Comparison of ENCODE assay signal across 11 cellular contexts in the genomic region with DNA sequence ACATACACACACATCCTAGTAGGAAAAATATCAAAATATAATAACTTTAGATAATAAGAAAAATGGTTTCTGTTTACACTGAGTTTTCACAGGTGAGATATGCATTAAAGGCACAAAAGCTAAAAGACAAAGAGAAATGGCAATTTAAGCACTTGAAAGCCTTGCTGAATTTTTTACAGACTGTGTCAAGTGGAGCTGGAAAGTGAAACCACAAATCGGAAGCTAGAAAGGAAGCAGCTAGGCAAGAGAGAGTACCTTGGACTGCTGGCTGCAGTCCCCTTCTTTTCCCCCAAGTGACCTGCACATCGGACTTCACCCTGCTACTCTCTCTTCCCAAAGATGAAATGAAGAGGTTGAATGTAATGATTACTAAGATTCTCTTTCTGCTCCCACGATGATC.
DNase-seq lines count a peak whose midpoint lies in the region; ATAC-seq lines count a peak whose summit lies in the region.
"Had no signal": no experiment of that assay in that cellular context is flagged by ENCODE, and none has a peak within 500 bp of the region (broad histone marks: within the 10 kb centered on the region; RNA-seq: fewer than 3 reads in every experiment).

No MANE protein-coding gene starts in this region.

- H3K9me3 Mint-ChIP-seq in stimulated activated naive CD8-positive, alpha-beta T cell treated with anti-CD3 and anti-CD28 coated beads, Interleukin-15, amount 100 ng/mL, for 72 hours = no peaks in the 10 kb centered on the region
- H3K9me3 Mint-ChIP-seq: mesothelial cell of epicardium had no signal

- H3K4me1 Mint-ChIP-seq in stimulated activated naive CD8-positive, alpha-beta T cell treated with anti-CD3 and anti-CD28 coated beads, Interleukin-15, amount 100 ng/mL, for 72 hours = peaks cover 9% of the 10 kb centered on the region
- H3K4me1 Mint-ChIP-seq: mesothelial cell of epicardium had no signal

- DNase-seq in NCI-H345 (lab: John Stamatoyannopoulos, UW) (peak; percentile 1), NCI-H345 treated with DMSO at 0.1 percent for 48 hours (lab: John Stamatoyannopoulos, UW; ENCODE audit: unreplicated experiment) (no peak), astrocyte of the hippocampus (ENCODE audit: low read depth, low spot score) (peak; percentile 48), iris pigment epithelial cell (ENCODE audit: low read depth) (peak; percentile 66), NCI-H524 treated with DMSO at 0.1 percent for 48 hours (lab: John Stamatoyannopoulos, UW) (no peak)
- DNase-seq in stimulated activated naive CD8-positive, alpha-beta T cell treated with anti-CD3 and anti-CD28 coated beads, Interleukin-15, amount 100 ng/mL, for 72 hours = no peak
- no peak for DNase-seq in activated CD4-positive, CD25-positive, alpha-beta regulatory T cell (lab: John Stamatoyannopoulos, UW)
- DNase-seq: activated CD4-positive, alpha-beta T cell treated with anti-CD3 and anti-CD28 coated beads, Interleukin-2, amount 50 U/mL, for 4 hours had no signal

- H3K27me3 Mint-ChIP-seq in stimulated activated naive CD8-positive, alpha-beta T cell treated with anti-CD3 and anti-CD28 coated beads, Interleukin-15, amount 100 ng/mL, for 72 hours = peaks cover 11% of the 10 kb centered on the region

- H3K27ac Mint-ChIP-seq in stimulated activated naive CD8-positive, alpha-beta T cell treated with anti-CD3 and anti-CD28 coated beads, Interleukin-15, amount 100 ng/mL, for 72 hours = no peak overlapping the region
- H3K27ac Mint-ChIP-seq: mesothelial cell of epicardium had no signal

- peak overlapping the region; percentile 9 to 45 for H3K4me3 Mint-ChIP-seq in stimulated activated naive CD8-positive, alpha-beta T cell treated with anti-CD3 and anti-CD28 coated beads, Interleukin-15, amount 100 ng/mL, for 72 hours
- H3K4me3 Mint-ChIP-seq: mesothelial cell of epicardium had no signal

- ATAC-seq in stimulated activated naive CD8-positive, alpha-beta T cell treated with anti-CD3 and anti-CD28 coated beads, Interleukin-15, amount 100 ng/mL, for 72 hours = no peak
- no peak for ATAC-seq in HG02840 (IDR thresholded peaks at IDR 0.05; ENCODE audit: low FRiP score, unreplicated experiment)
- ATAC-seq: HCT116 had no signal

Comparison
In these comparisons a context has a peak if more than half of its experiments do, and no peak if none do; other contexts are left out.
1. DNase-seq: peak in NCI-H345 (single experiment), astrocyte of the hippocampus (single experiment) and iris pigment epithelial cell (single experiment); none in NCI-H345 treated with DMSO at 0.1 percent for 48 hours (single experiment), stimulated activated naive CD8-positive, alpha-beta T cell treated with anti-CD3 and anti-CD28 coated beads, Interleukin-15, amount 100 ng/mL, for 72 hours (0 of 2), NCI-H524 treated with DMSO at 0.1 percent for 48 hours (single experiment) and activated CD4-positive, CD25-positive, alpha-beta regulatory T cell (0 of 4).